ENCODE assay signal across 17 cellular contexts in genomic region chr10:15789793-15790525, GRCh38.
DNase-seq lines count a peak whose midpoint lies in the region; ATAC-seq, FAIRE-seq and TF ChIP-seq lines count a peak whose summit lies in the region.
"Had no signal": no experiment of that assay in that cellular context is flagged by ENCODE, and none has a peak within 500 bp of the region (broad histone marks: within the 10 kb centered on the region; RNA-seq: fewer than 3 reads in every experiment).

No MANE protein-coding gene starts in this region.

- CTCF ChIA-PET in activated CD4-positive, alpha-beta memory T cell treated with anti-CD3 and anti-CD28 coated beads for 36 hours (lab: Charles Lee): interaction anchor here (0.6 to 1.5 kb wide), 2 partner anchors 112 to 667 kb away, joined by 3 to 4 read pairs; no protein-coding TSS in a partner anchor

- H3K27ac Mint-ChIP-seq in activated CD4-positive, alpha-beta memory T cell treated with anti-CD3 and anti-CD28 coated beads for 36 hours: no peak overlapping the region
- H3K27ac Mint-ChIP-seq: activated CD4-positive, alpha-beta memory T cell treated with anti-CD3 and anti-CD28 coated beads, Interleukin-2, amount 10 ng/mL, durations not matched to agents 7 days and 5 days; activated naive CD8-positive, alpha-beta T cell treated with anti-CD3 and anti-CD28 coated beads, Interleukin-2, amount 50 U/mL, for 24 hours had no signal

- intact Hi-C loops in sciatic nerve (cut with DNase I): no loop called here
- intact Hi-C loops in activated CD4-positive, alpha-beta memory T cell treated with anti-CD3 and anti-CD28 coated beads for 36 hours (cut with micrococcal nuclease): no loop called here
- intact Hi-C loops in upper lobe of right lung (cut with DNase I): no loop called here

- no peaks in the 10 kb centered on the region for H3K27me3 Mint-ChIP-seq in activated CD4-positive, alpha-beta memory T cell treated with anti-CD3 and anti-CD28 coated beads for 36 hours
- H3K27me3 Mint-ChIP-seq: activated CD4-positive, alpha-beta memory T cell treated with anti-CD3 and anti-CD28 coated beads, Interleukin-2, amount 10 ng/mL, durations not matched to agents 7 days and 5 days; activated naive CD8-positive, alpha-beta T cell treated with anti-CD3 and anti-CD28 coated beads, Interleukin-2, amount 50 U/mL, for 24 hours had no signal

- H3K4me3 ChIP-seq in upper lobe of right lung: no peak overlapping the region
- H3K4me3 ChIP-seq: GM12878 had no signal

- H3K27me3 ChIP-seq in upper lobe of right lung: no peaks in the 10 kb centered on the region

- peaks cover 38% of the 10 kb centered on the region for H3K36me3 ChIP-seq in upper lobe of right lung

- H3K4me1 Mint-ChIP-seq in activated CD4-positive, alpha-beta memory T cell treated with anti-CD3 and anti-CD28 coated beads for 36 hours (ENCODE audit: low read depth): peaks cover 8% of the 10 kb centered on the region

- POLR2A ChIA-PET in activated CD4-positive, alpha-beta memory T cell treated with anti-CD3 and anti-CD28 coated beads for 36 hours (lab: Charles Lee): interaction anchor here (0.7 kb wide), 1 partner anchor 59 kb away, joined by 3 read pairs; no protein-coding TSS in a partner anchor

- H3K4me1 ChIP-seq in upper lobe of right lung: no peaks in the 10 kb centered on the region

- ATAC-seq in sciatic nerve (peak; percentile 57), upper lobe of right lung (no peak)
- ATAC-seq: activated naive CD8-positive, alpha-beta T cell treated with anti-CD3 and anti-CD28 coated beads, Interleukin-2, amount 50 U/mL, for 24 hours; GM12878 had no signal

- no peaks in the 10 kb centered on the region for H3K9me3 ChIP-seq in upper lobe of right lung

- FAIRE-seq in D721Med (lab: Jason Lieb, UNC): peak; percentile 90
- FAIRE-seq: GM12878 had no signal

- H3K27ac ChIP-seq in upper lobe of right lung: no peak overlapping the region
- H3K27ac ChIP-seq: epithelial cell of prostate, HL-60 had no signal

- no peaks in the 10 kb centered on the region for H3K9me3 Mint-ChIP-seq in activated CD4-positive, alpha-beta memory T cell treated with anti-CD3 and anti-CD28 coated beads for 36 hours
- H3K9me3 Mint-ChIP-seq: activated CD4-positive, alpha-beta memory T cell treated with anti-CD3 and anti-CD28 coated beads, Interleukin-2, amount 10 ng/mL, durations not matched to agents 7 days and 5 days; activated naive CD8-positive, alpha-beta T cell treated with anti-CD3 and anti-CD28 coated beads, Interleukin-2, amount 50 U/mL, for 24 hours had no signal

- peaks cover 36% of the 10 kb centered on the region for H3K36me3 Mint-ChIP-seq in activated CD4-positive, alpha-beta memory T cell treated with anti-CD3 and anti-CD28 coated beads for 36 hours

- no peak for TF ChIP-seq CTCF in D721Med (IDR thresholded peaks at IDR 0.05; ENCODE audit: insufficient read depth, missing control alignments)
- TF ChIP-seq CTCF in upper lobe of right lung (IDR thresholded peaks at IDR 0.05): no peak

- no peak overlapping the region for H3K4me3 Mint-ChIP-seq in activated CD4-positive, alpha-beta memory T cell treated with anti-CD3 and anti-CD28 coated beads for 36 hours
- H3K4me3 Mint-ChIP-seq: activated CD4-positive, alpha-beta memory T cell treated with anti-CD3 and anti-CD28 coated beads, Interleukin-2, amount 10 ng/mL, durations not matched to agents 7 days and 5 days; activated naive CD8-positive, alpha-beta T cell treated with anti-CD3 and anti-CD28 coated beads, Interleukin-2, amount 50 U/mL, for 24 hours had no signal

- DNase-seq in D721Med (ENCODE audit: insufficient read length, low spot score) (no peak), NCI-H226 (peak; percentile 7), fibroblast of gingiva (ENCODE audit: low read depth) (peak; percentile 88), sciatic nerve (ENCODE audit: low spot score) (no peak), activated T-cell treated with anti-CD3 and anti-CD28 coated beads for 4 hours (no peak), upper lobe of right lung (no peak)
- DNase-seq in activated CD4-positive, alpha-beta memory T cell treated with anti-CD3 and anti-CD28 coated beads for 36 hours: no peak
- no peak for DNase-seq in stimulated activated CD4-positive, alpha-beta T cell treated with anti-CD3 and anti-CD28 coated beads, Interleukin-2, amount 100 ng/mL, for 24 hours
- DNase-seq: activated CD4-positive, alpha-beta memory T cell treated with anti-CD3 and anti-CD28 coated beads, Interleukin-2, amount 10 ng/mL, durations not matched to agents 7 days and 5 days; activated naive CD8-positive, alpha-beta T cell treated with anti-CD3 and anti-CD28 coated beads, Interleukin-2, amount 50 U/mL, for 24 hours; Calu3; kidney; NCI-H82; stimulated activated CD4-positive, alpha-beta T cell treated with anti-CD3 and anti-CD28 coated beads, Interleukin-4, amount 100 ng/mL, for 1 hour had no signal

Comparison
In these comparisons a context has a peak if more than half of its experiments do, and no peak if none do; other contexts are left out.
1. DNase-seq: peak in NCI-H226 (single experiment) and fibroblast of gingiva (single experiment); none in D721Med (single experiment), sciatic nerve (single experiment), activated T-cell treated with anti-CD3 and anti-CD28 coated beads for 4 hours (single experiment), activated CD4-positive, alpha-beta memory T cell treated with anti-CD3 and anti-CD28 coated beads for 36 hours (single experiment), upper lobe of right lung (single experiment) and stimulated activated CD4-positive, alpha-beta T cell treated with anti-CD3 and anti-CD28 coated beads, Interleukin-2, amount 100 ng/mL, for 24 hours (0 of 2).